1 cellular context compared by ENCODE assay signal in the genomic region with DNA sequence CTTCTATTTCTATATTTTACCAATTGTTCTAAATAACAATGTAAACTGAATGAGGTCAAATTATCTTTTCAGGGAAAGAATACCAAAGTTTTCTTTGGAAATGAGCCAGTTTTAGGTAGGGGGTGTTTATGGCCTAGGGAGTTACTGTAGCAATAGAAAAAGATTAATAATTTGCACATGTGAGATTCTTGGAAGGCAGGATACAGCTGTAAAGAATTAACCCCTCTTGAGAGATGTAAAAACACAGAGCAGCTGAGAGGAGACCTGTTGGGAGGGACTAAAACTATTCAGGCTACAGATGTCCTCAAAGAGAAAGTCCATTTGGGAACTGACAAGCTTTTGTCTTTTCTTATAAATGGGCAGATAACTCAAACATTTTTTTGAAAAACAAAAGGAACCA.
A peak's percentile ranks its signal among the peaks of the same experiment; 100 is the strongest.
TF ChIP-seq lines count a peak whose summit lies in the region.

No MANE protein-coding gene starts in this region.

TF ChIP-seq in HEK293, 187 proteins besides CTCF, POLR2A, EP300 and RAD21 (continued from another document):
- TF ChIP-seq, protein P1, sequence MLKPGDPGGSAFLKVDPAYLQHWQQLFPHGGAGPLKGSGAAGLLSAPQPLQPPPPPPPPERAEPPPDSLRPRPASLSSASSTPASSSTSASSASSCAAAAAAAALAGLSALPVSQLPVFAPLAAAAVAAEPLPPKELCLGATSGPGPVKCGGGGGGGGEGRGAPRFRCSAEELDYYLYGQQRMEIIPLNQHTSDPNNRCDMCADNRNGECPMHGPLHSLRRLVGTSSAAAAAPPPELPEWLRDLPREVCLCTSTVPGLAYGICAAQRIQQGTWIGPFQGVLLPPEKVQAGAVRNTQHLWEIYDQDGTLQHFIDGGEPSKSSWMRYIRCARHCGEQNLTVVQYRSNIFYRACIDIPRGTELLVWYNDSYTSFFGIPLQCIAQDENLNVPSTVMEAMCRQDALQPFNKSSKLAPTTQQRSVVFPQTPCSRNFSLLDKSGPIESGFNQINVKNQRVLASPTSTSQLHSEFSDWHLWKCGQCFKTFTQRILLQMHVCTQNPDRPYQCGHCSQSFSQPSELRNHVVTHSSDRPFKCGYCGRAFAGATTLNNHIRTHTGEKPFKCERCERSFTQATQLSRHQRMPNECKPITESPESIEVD (tag by site-specific recombination; IDR thresholded peaks at IDR 0.05): peak; percentile 75
- TF ChIP-seq ZNF248 (tag by site-specific recombination; IDR thresholded peaks at IDR 0.05) (no peak), ZBTB6 (tag by site-specific recombination; IDR thresholded peaks at IDR 0.05) (no peak), FEZF1 (tag by site-specific recombination; IDR thresholded peaks at IDR 0.05) (no peak), ZNF830 (tag by site-specific recombination; IDR thresholded peaks at IDR 0.05; ENCODE audit: low read depth) (no peak)
- TF ChIP-seq, protein P2, sequence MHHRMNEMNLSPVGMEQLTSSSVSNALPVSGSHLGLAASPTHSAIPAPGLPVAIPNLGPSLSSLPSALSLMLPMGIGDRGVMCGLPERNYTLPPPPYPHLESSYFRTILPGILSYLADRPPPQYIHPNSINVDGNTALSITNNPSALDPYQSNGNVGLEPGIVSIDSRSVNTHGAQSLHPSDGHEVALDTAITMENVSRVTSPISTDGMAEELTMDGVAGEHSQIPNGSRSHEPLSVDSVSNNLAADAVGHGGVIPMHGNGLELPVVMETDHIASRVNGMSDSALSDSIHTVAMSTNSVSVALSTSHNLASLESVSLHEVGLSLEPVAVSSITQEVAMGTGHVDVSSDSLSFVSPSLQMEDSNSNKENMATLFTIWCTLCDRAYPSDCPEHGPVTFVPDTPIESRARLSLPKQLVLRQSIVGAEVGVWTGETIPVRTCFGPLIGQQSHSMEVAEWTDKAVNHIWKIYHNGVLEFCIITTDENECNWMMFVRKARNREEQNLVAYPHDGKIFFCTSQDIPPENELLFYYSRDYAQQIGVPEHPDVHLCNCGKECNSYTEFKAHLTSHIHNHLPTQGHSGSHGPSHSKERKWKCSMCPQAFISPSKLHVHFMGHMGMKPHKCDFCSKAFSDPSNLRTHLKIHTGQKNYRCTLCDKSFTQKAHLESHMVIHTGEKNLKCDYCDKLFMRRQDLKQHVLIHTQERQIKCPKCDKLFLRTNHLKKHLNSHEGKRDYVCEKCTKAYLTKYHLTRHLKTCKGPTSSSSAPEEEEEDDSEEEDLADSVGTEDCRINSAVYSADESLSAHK (tag by site-specific recombination; IDR thresholded peaks at IDR 0.05): no peak
